ENCODE assay signal across 9 cellular contexts in the genomic region with DNA sequence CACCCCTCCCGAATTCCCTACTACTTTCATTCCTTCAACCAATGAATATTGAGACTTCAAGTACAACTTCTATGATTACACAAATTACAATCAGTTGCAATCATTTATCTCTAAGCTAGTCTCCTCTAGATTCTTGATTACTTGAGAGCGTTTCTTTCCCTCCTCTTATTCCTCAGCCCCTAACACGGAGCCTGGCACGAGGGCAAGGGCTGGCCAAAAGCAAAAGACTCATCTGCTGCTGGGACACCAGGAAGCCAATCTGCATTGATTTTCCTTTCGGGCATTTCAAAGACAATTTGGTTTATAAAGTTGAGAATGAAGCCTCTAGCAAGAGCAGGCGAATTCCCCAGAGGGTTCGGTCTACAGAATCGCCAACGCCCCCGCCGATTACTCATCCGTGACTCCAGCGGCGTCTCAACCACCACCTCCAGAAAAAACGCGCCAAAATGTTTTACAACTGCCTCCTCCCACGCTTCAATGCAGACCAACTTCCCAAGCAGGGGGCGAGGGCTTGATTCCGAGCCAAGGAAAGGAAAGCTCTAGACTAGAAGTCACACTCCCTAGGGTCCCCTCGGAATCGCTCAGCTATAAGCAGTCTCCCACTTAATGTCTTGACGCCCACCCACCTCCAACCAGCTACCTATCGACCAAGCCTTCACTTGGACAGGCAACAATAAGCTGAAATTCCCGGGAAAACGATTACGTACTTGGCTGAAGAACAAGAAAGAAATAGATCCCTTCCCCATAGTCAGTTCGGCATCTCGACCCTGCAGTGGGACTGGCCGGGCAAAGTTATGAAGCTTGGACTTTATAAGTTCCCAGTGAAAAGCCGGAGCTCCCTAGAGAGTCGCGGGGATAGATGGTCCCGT. TPM values are rescaled to one million over a fixed set of nuclear protein-coding genes. Genes with fewer than 3 reads are reported as not detected.
DNase-seq lines count a peak whose midpoint lies in the region; ATAC-seq and TF ChIP-seq lines count a peak whose summit lies in the region.
"Had no signal": no experiment of that assay in that cellular context is flagged by ENCODE, and none has a peak within 500 bp of the region (broad histone marks: within the 10 kb centered on the region; RNA-seq: fewer than 3 reads in every experiment).

No MANE protein-coding gene starts in this region.

- DNase-seq in A673 (ENCODE audit: low spot score) (peak; percentile 87), GOT3 (lab: John Stamatoyannopoulos, UW) (peak; percentile 38), SHP77 treated with DMSO at 0.1 percent for 48 hours (lab: John Stamatoyannopoulos, UW) (peak; percentile 53), iPS-NIHi7 (ENCODE audit: extremely low spot score) (peak; percentile 62), HuH-7 (ENCODE audit: low spot score) (no peak), HEK293T (ENCODE audit: extremely low spot score) (no peak), AG08396 (ENCODE audit: low spot score) (no peak)
- DNase-seq: Karpas-422 had no signal

- CTCF ChIA-PET in A673 (lab: Charles Lee) (no interaction called here), HEK293T (lab: Yijun Ruan, JAX) (no interaction called here)

- no peak for TF ChIP-seq CTCF in A673 (conservative IDR thresholded peaks at IDR 0.05; ENCODE audit: low read depth, low read length)

- intact Hi-C loops in A673 (cut with micrococcal nuclease; ENCODE audit: unreplicated experiment), result loop anchor here (5.0 kb wide), 2 partner anchors 51 to 176 kb away; no protein-coding TSS in a partner anchor

- peaks cover 12% of the 10 kb centered on the region for H3K4me1 ChIP-seq in A673 (ENCODE audit: insufficient read depth, low read length, poor library complexity, severe bottlenecking)

- peak overlapping the region; percentile 44 for H3K4me3 ChIP-seq in A673 (ENCODE audit: low read depth, low read length, poor library complexity, severe bottlenecking)

- H3K27ac ChIP-seq in A673 (ENCODE audit: low read depth, low read length, poor library complexity, severe bottlenecking), result no peak overlapping the region

- peaks cover 18% of the 10 kb centered on the region for H3K27me3 ChIP-seq in A673 (replicated peaks; ENCODE audit: insufficient read depth, low read depth, low read length, poor library complexity)

- POLR2A ChIA-PET in A673 (lab: Charles Lee; ENCODE audit: low non-redundant PET) (interaction anchor here (0.5 kb wide), 1 partner anchor 377 kb away, joined by 10 read pairs; no protein-coding TSS in a partner anchor), HEK293T (lab: Yijun Ruan, JAX) (no interaction called here)

- no TSS peak for BruUV-seq in A673 (replicated peaks; lab: Mats Ljungman, UMichigan)

- no peaks in the 10 kb centered on the region for H3K36me3 ChIP-seq in A673 (ENCODE audit: insufficient read depth, low read length, poor library complexity, severe bottlenecking)

- no peak for ATAC-seq in GM21717 (IDR thresholded peaks at IDR 0.05; ENCODE audit: unreplicated experiment)

- no peaks in the 10 kb centered on the region for H3K9me3 ChIP-seq in A673 (ENCODE audit: low read depth, low read length, poor library complexity, severe bottlenecking)

TF ChIP-seq in HEK293T, 16 proteins besides CTCF, POLR2A, EP300 and RAD21:
- TF ChIP-seq TARDBP (IDR thresholded peaks at IDR 0.05) (no peak), FOXA1 (IDR thresholded peaks at IDR 0.05) (no peak), CTBP1 (IDR thresholded peaks at IDR 0.05; ENCODE audit: borderline replicate concordance) (no peak), NFRKB (IDR thresholded peaks at IDR 0.05) (no peak), BHLHE40 (IDR thresholded peaks at IDR 0.05; ENCODE audit: borderline replicate concordance) (no peak), FOXK2 (IDR thresholded peaks at IDR 0.05) (no peak), ARNT (IDR thresholded peaks at IDR 0.05) (no peak), SUZ12 (IDR thresholded peaks at IDR 0.05) (no peak), L3MBTL2 (conservative IDR thresholded peaks at IDR 0.05) (no peak), SP1 (IDR thresholded peaks at IDR 0.05) (no peak), ZNF384 (IDR thresholded peaks at IDR 0.05) (no peak), FOXM1 (IDR thresholded peaks at IDR 0.05; ENCODE audit: borderline replicate concordance) (no peak), ELF4 (IDR thresholded peaks at IDR 0.05) (no peak), LEF1 (IDR thresholded peaks at IDR 0.05; ENCODE audit: borderline replicate concordance) (no peak), HDGF (IDR thresholded peaks at IDR 0.05; ENCODE audit: borderline replicate concordance) (no peak)
- TF ChIP-seq, protein P1, sequence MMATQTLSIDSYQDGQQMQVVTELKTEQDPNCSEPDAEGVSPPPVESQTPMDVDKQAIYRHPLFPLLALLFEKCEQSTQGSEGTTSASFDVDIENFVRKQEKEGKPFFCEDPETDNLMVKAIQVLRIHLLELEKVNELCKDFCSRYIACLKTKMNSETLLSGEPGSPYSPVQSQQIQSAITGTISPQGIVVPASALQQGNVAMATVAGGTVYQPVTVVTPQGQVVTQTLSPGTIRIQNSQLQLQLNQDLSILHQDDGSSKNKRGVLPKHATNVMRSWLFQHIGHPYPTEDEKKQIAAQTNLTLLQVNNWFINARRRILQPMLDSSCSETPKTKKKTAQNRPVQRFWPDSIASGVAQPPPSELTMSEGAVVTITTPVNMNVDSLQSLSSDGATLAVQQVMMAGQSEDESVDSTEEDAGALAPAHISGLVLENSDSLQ (IDR thresholded peaks at IDR 0.05), result no peak

RNA-seq across cellular contexts. Expression of a gene that starts 1.4 kb away (rescaled TPM):
- 0.87 and 0.92 TPM in 2 replicates for total RNA-seq in A673 (2021)

Comparison
In these comparisons a context has a peak if more than half of its experiments do, and no peak if none do; other contexts are left out.
1. DNase-seq: peak in A673 (single experiment), GOT3 (single experiment), SHP77 treated with DMSO at 0.1 percent for 48 hours (single experiment) and iPS-NIHi7 (single experiment); none in HuH-7 (single experiment), HEK293T (single experiment) and AG08396 (single experiment).